22 cellular contexts compared by ENCODE assay signal in genomic region chr11:120358729-120359128, GRCh38.
"Had no signal": no experiment of that assay in that cellular context is flagged by ENCODE, and none has a peak within 500 bp of the region (broad histone marks: within the 10 kb centered on the region; RNA-seq: fewer than 3 reads in every experiment).

No MANE protein-coding gene starts in this region.

- H3K4me3 ChIP-seq: PC-9, Peyer's patch, SJSA1, SK-N-MC had no signal

- DNase-seq: MV-4-11; NCI-H1048; NCI-H1105; NCI-H1417; NCI-H1436 treated with DMSO at 0.1 percent for 48 hours; NCI-H1694; NCI-H187 treated with DMSO at 0.1 percent for 48 hours; NCI-H2029 treated with DMSO at 0.1 percent for 48 hours; NCI-H2171 treated with DMSO at 0.1 percent for 48 hours; NCI-H345; NCI-H446 treated with DMSO at 0.1 percent for 48 hours; NCI-H510A treated with DMSO at 0.1 percent for 48 hours; NCI-H69; NCI-H774; NK-92 treated with Interleukin-12 subunit alpha and Interleukin-12 subunit beta, amount 100 ng/mL, for 24 hours; PC-9; Peyer's patch; SIG-M5 had no signal

- H3K27me3 ChIP-seq: Peyer's patch, SJSA1 had no signal

- H3K4me2 ChIP-seq: PC-9 had no signal

- H3K9me3 ChIP-seq: Peyer's patch, SJSA1 had no signal

- H3K4me1 ChIP-seq: SJSA1 had no signal

- ATAC-seq: Right ventricle myocardium inferior had no signal

- H3K27ac ChIP-seq: HL-60, PC-9, Peyer's patch, SJSA1, SK-N-MC had no signal

- H3K36me3 ChIP-seq: Peyer's patch, SJSA1 had no signal

- H2AFZ ChIP-seq: PC-9 had no signal
